In the genomic region with DNA sequence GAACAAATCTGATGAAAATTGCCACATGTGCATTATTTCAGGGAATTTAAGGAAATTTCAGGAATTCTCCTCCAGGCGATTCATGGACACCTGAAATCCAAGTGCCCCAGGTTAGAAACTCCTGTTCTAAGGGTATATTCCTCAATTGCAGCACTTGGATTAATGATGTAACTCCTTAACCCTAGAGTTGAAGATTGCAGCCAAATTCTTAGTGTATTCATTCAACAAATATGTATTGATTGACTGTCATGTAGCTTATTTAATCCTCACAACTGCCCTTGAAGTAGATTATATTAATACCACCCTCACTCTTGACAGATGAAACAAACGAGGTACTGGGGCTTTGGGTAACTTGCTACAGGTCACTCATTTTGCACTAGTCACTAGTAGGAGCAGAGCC, we compare ENCODE assay signal across 1 cellular context.
TF ChIP-seq lines count a peak whose summit lies in the region.

No MANE protein-coding gene starts in this region.

TF ChIP-seq in neural cell, 6 proteins besides CTCF, POLR2A, EP300 and RAD21 (continued from another document):
- TF ChIP-seq, protein P1, sequence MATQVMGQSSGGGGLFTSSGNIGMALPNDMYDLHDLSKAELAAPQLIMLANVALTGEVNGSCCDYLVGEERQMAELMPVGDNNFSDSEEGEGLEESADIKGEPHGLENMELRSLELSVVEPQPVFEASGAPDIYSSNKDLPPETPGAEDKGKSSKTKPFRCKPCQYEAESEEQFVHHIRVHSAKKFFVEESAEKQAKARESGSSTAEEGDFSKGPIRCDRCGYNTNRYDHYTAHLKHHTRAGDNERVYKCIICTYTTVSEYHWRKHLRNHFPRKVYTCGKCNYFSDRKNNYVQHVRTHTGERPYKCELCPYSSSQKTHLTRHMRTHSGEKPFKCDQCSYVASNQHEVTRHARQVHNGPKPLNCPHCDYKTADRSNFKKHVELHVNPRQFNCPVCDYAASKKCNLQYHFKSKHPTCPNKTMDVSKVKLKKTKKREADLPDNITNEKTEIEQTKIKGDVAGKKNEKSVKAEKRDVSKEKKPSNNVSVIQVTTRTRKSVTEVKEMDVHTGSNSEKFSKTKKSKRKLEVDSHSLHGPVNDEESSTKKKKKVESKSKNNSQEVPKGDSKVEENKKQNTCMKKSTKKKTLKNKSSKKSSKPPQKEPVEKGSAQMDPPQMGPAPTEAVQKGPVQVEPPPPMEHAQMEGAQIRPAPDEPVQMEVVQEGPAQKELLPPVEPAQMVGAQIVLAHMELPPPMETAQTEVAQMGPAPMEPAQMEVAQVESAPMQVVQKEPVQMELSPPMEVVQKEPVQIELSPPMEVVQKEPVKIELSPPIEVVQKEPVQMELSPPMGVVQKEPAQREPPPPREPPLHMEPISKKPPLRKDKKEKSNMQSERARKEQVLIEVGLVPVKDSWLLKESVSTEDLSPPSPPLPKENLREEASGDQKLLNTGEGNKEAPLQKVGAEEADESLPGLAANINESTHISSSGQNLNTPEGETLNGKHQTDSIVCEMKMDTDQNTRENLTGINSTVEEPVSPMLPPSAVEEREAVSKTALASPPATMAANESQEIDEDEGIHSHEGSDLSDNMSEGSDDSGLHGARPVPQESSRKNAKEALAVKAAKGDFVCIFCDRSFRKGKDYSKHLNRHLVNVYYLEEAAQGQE (IDR thresholded peaks at IDR 0.05; ENCODE audit: borderline replicate concordance) = no peak
